3 cellular contexts compared by ENCODE assay signal in the genomic region with DNA sequence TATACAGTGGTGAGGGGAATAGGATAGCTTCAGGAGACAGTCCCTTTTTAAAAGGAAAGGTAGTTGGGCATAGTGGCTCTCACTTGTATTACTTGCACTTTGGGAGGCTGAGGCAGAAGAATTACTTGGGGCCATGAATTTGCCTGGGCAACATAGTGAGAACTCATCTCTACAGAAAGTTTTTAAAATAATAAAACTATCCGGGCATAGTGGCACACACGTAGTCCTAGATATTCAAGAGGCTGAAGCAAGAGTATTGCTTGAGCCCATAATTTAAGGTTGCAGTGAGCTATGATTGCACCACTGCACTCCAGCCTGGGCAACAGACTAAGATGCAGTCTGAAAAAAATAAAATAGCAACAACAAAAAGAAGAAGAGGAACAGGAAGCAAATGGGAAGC.
"Had no signal": no experiment of that assay in that cellular context is flagged by ENCODE, and none has a peak within 500 bp of the region (broad histone marks: within the 10 kb centered on the region; RNA-seq: fewer than 3 reads in every experiment).

No MANE protein-coding gene starts in this region.

- H3K4me3 ChIP-seq: GM12878 had no signal

- DNase-seq: GDM1, GF-D8 had no signal
